ENCODE assay signal across 8 cellular contexts in the genomic region with DNA sequence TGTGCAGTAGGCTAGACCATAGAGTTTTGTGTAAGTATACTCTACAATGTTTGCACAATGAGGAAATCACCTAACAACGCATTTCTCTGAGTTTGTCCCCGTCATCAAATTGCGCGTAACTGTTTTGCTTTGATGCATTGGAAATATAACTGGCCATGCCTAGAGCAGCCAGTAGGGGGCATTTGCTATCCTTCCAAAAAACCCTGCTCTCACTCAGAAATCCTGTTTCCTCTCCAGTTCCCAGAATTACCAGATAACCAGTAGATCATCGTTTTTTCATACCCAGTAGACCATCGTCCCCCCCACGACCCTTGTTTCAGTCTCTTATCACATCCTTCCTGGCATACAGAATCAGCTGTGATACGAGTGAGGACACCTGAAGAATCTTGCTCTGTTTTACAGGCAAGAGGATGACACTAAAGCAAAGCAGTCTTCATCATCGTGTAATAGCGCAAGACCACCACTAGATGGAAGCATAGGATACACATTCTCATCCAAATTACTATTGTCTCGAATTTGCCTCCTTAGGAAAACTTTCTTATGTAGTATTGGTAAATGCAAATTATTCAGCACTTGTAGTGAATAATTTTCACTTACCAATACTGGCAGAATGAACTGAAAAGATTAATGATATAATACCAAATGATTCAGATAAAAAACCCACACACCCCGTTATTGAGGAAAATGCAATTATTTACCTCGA. TPM values are rescaled to one million over a fixed set of nuclear protein-coding genes. Genes with fewer than 3 reads are reported as not detected.
DNase-seq lines count a peak whose midpoint lies in the region; ATAC-seq and TF ChIP-seq lines count a peak whose summit lies in the region.

No MANE protein-coding gene starts in this region.

- H3K27ac ChIP-seq in HEK293 (ENCODE audit: extremely low read depth, low read depth, low read length) = no peak overlapping the region
- no peak overlapping the region for H3K27ac ChIP-seq in MM.1S (ENCODE audit: low read length)
- no peak overlapping the region for H3K27ac ChIP-seq in gastroesophageal sphincter
- H3K27ac ChIP-seq in osteoblast (ENCODE audit: low read depth, low read length) = peak overlapping the region; percentile 13
- H3K27ac ChIP-seq in thoracic aorta = no peak overlapping the region

- POLR2A ChIA-PET in HEK293 (lab: Yijun Ruan, JAX) = no interaction called here

- H3K27me3 ChIP-seq in MM.1S (replicated peaks; ENCODE audit: insufficient read depth, low read length) (no peaks in the 10 kb centered on the region), gastroesophageal sphincter (peaks cover 19% of the 10 kb centered on the region), osteoblast (ENCODE audit: insufficient read depth, low read length) (no peaks in the 10 kb centered on the region), thoracic aorta (replicated peaks; ENCODE audit: insufficient read depth) (no peaks in the 10 kb centered on the region)

- CTCF ChIA-PET in HEK293 (lab: Yijun Ruan, JAX) = interaction anchor here (0.6 to 4.6 kb wide), 20 partner anchors 9 to 1715 kb away, joined by 3 to 51 read pairs (median 5); no protein-coding TSS in a partner anchor

- H3K36me3 ChIP-seq in HEK293 (ENCODE audit: control insufficient read depth in 2 of 2, insufficient read depth in 1 of 2, low read length in 2 of 2) (no peaks in the 10 kb centered on the region), MM.1S (replicated peaks; ENCODE audit: insufficient read depth, low read length) (no peaks in the 10 kb centered on the region), gastroesophageal sphincter (no peaks in the 10 kb centered on the region), osteoblast (ENCODE audit: insufficient read depth, low read length) (no peaks in the 10 kb centered on the region), thoracic aorta (no peaks in the 10 kb centered on the region)

- H3K4me3 ChIP-seq in HEK293 (ENCODE audit: low read depth, low read length) (peak overlapping the region; percentile 44), MM.1S (ENCODE audit: low read length) (peak overlapping the region; percentile 58), gastroesophageal sphincter (peak overlapping the region; percentile 29 to 40), osteoblast (ENCODE audit: insufficient read depth, low read length) (peak overlapping the region; percentile 68), thoracic aorta (peak overlapping the region; percentile 62)

- H3K4me2 ChIP-seq in MM.1S (ENCODE audit: low read depth, low read length) (peak overlapping the region; percentile 68), osteoblast (ENCODE audit: insufficient read depth, low read length) (peak overlapping the region; percentile 93)

- H3K4me1 ChIP-seq in HEK293 (ENCODE audit: control insufficient read depth, insufficient read depth, low read length) (no peaks in the 10 kb centered on the region), MM.1S (ENCODE audit: low read length) (no peaks in the 10 kb centered on the region), gastroesophageal sphincter (peaks cover 0 to 6% (median 0%) of the 10 kb centered on the region in 3 donors), osteoblast (ENCODE audit: insufficient read depth, low read length) (no peaks in the 10 kb centered on the region), thoracic aorta (ENCODE audit: control insufficient read depth in 1 of 2, low read depth in 2 of 2) (no peaks in the 10 kb centered on the region)

- H3K79me2 ChIP-seq in MM.1S (ENCODE audit: low read length) (no peaks in the 10 kb centered on the region), osteoblast (ENCODE audit: insufficient read depth, low read length) (no peaks in the 10 kb centered on the region)

- 13 to 16% methylated on average over 12 to 13 of the region's 13 CpGs for WGBS in gastroesophageal sphincter (ENCODE audit: low coverage in 1 of 2), 2 donors

- TF ChIP-seq POLR2A in gastroesophageal sphincter (IDR thresholded peaks at IDR 0.05) = no peak

- peak overlapping the region; percentile 57 for H2AFZ ChIP-seq in MM.1S (ENCODE audit: low read length)
- H2AFZ ChIP-seq in osteoblast (ENCODE audit: low read length) = peak overlapping the region; percentile 91

- H3K9me2 ChIP-seq in MM.1S (replicated peaks; ENCODE audit: insufficient read depth, low read length) = no peaks in the 10 kb centered on the region

- TF ChIP-seq CTCF in HEK293 (tag by site-specific recombination; IDR thresholded peaks at IDR 0.05) (peak; percentile 72), MM.1S (IDR thresholded peaks at IDR 0.05; ENCODE audit: low read length) (peak; percentile 91), gastroesophageal sphincter (IDR thresholded peaks at IDR 0.05) (peak; percentile 66 to 81 (median 74)), osteoblast (IDR thresholded peaks at IDR 0.05; ENCODE audit: extremely low read depth, low read depth, low read length) (peak; percentile 91), thoracic aorta (IDR thresholded peaks at IDR 0.05) (peak; percentile 70)

- no peak overlapping the region for H3K9ac ChIP-seq in MM.1S (ENCODE audit: low read length)

- DNase-seq in GM04503 (ENCODE audit: low read depth) (peak; percentile 61), MM.1S (peak; percentile 83), SIG-M5 treated with dmso at 0.1 percent for 504 hours (lab: John Stamatoyannopoulos, UW; ENCODE audit: unreplicated experiment) (peak; percentile 91), osteoblast (ENCODE audit: insufficient read length, low spot score, missing footprints) (peak; percentile 0), thoracic aorta (ENCODE audit: low spot score) (peak; percentile 4)
- DNase-seq in activated naive CD4-positive, alpha-beta T cell (lab: John Stamatoyannopoulos, UW) = peak in 3 of 4 experiments; percentile 27 to 38 (median 33)

- H4K20me1 ChIP-seq in MM.1S (ENCODE audit: insufficient read depth, low read length) (no peaks in the 10 kb centered on the region), osteoblast (ENCODE audit: insufficient read depth, low read length) (no peaks in the 10 kb centered on the region)

- H3K9me3 ChIP-seq in HEK293 (ENCODE audit: control insufficient read depth, insufficient read depth, low read depth, low read length) (no peaks in the 10 kb centered on the region), MM.1S (replicated peaks; ENCODE audit: insufficient read depth, low read length) (no peaks in the 10 kb centered on the region), gastroesophageal sphincter (peaks cover 0 to 11% (median 0%) of the 10 kb centered on the region in 3 donors), osteoblast (ENCODE audit: low read depth, low read length) (no peaks in the 10 kb centered on the region), thoracic aorta (peaks cover 4% of the 10 kb centered on the region)

- H3F3A ChIP-seq in MM.1S (ENCODE audit: insufficient read depth, low read length) = no peaks in the 10 kb centered on the region

- peak; percentile 85 for ATAC-seq in gastroesophageal sphincter
- peak; percentile 92 for ATAC-seq in thoracic aorta (ENCODE audit: insufficient number of reproducible peaks, low FRiP score, low read depth)

- TF ChIP-seq EP300 in gastroesophageal sphincter (IDR thresholded peaks at IDR 0.05) = no peak

TF ChIP-seq in HEK293, 187 proteins besides CTCF, POLR2A, EP300 and RAD21 (continues in another document):
- TF ChIP-seq ZNF211 (tag by site-specific recombination; IDR thresholded peaks at IDR 0.05; ENCODE audit: low read depth) = no peak
- TF ChIP-seq, protein P1, sequence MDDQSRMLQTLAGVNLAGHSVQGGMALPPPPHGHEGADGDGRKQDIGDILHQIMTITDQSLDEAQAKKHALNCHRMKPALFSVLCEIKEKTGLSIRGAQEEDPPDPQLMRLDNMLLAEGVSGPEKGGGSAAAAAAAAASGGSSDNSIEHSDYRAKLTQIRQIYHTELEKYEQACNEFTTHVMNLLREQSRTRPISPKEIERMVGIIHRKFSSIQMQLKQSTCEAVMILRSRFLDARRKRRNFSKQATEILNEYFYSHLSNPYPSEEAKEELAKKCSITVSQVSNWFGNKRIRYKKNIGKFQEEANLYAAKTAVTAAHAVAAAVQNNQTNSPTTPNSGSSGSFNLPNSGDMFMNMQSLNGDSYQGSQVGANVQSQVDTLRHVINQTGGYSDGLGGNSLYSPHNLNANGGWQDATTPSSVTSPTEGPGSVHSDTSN (CRISPR knock-in tag; IDR thresholded peaks at IDR 0.05) = no peak
- TF ChIP-seq GFI1B (tag by site-specific recombination; IDR thresholded peaks at IDR 0.05) = no peak
- TF ChIP-seq ZNF518A (tag by site-specific recombination; conservative IDR thresholded peaks at IDR 0.05; ENCODE audit: low read depth) = 0 out of 2 replicates have a peak, but pooled peaks have one; percentile 32

RNA-seq across cellular contexts. Expression of gene GABRR3, which starts 4.4 kb away (rescaled TPM):
- total RNA-seq in gastroesophageal sphincter = not detected
- not detected in 2 replicates for total RNA-seq in osteoblast
- not detected for total RNA-seq in thoracic aorta

RNA-seq across cellular contexts. Expression of gene OR5AC2, which starts 47.5 kb away (rescaled TPM):
- total RNA-seq in gastroesophageal sphincter (not detected), osteoblast (not detected in 2 replicates), thoracic aorta (not detected)

Comparison
In these comparisons a context has a peak if more than half of its experiments do, and no peak if none do; other contexts are left out.
1. DNase-seq: peak in every context shown above with its lines; median percentile 91 in SIG-M5 treated with dmso at 0.1 percent for 504 hours; 83 in MM.1S; 61 in GM04503; 33 in activated naive CD4-positive, alpha-beta T cell; 4 in thoracic aorta; 0 in osteoblast.